ENCODE assay signal across 21 cellular contexts in genomic region chr12:14982562-14982961, GRCh38. TPM values are rescaled to one million over a fixed set of nuclear protein-coding genes. Genes with fewer than 3 reads are reported as not detected.
DNase-seq lines count a peak whose midpoint lies in the region; ATAC-seq, FAIRE-seq and TF ChIP-seq lines count a peak whose summit lies in the region.
"Had no signal": no experiment of that assay in that cellular context is flagged by ENCODE, and none has a peak within 500 bp of the region (broad histone marks: within the 10 kb centered on the region; RNA-seq: fewer than 3 reads in every experiment).

No MANE protein-coding gene starts in this region.

- H3K27ac Mint-ChIP-seq in activated T-helper 1 cell treated with anti-CD3 and anti-CD28 coated beads, Interleukin-12 subunit alpha, Interleukin-12 subunit beta, Interleukin-2, Interleukin-4 antibody, amounts not matched to agents 30 ng/mL and 10 ng/mL and 1 ng/mL, durations not matched to agents 14 hours and 24 hours and 36 hours: peak overlapping the region; percentile 49
- H3K27ac Mint-ChIP-seq: WTC11 had no signal

- DNase-seq in GM12891 (ENCODE audit: insufficient read length, low spot score) (no peak), MV-4-11 (lab: John Stamatoyannopoulos, UW) (peak; percentile 94), NCI-H510A treated with DMSO at 0.1 percent for 48 hours (lab: John Stamatoyannopoulos, UW) (no peak), GM19239 (ENCODE audit: insufficient read length, low spot score) (no peak)
- no peak for DNase-seq in activated T-helper 1 cell treated with anti-CD3 and anti-CD28 coated beads, Interleukin-12 subunit alpha, Interleukin-12 subunit beta, Interleukin-2, Interleukin-4 antibody, amounts not matched to agents 30 ng/mL and 10 ng/mL and 1 ng/mL, durations not matched to agents 14 hours and 24 hours and 36 hours (ENCODE audit: low spot score)
- DNase-seq: activated T-cell treated with anti-CD3 and anti-CD28 coated beads, Interleukin-2, amount 50 U/mL, for 24 hours; dorsolateral prefrontal cortex; esophagus squamous epithelium; left ventricle myocardium superior; naive B cell; NCI-H1417; NCI-H2227 treated with DMSO at 0.1 percent for 48 hours; stimulated activated CD4-positive, alpha-beta T cell treated with anti-CD3 and anti-CD28 coated beads, Interleukin-15, amount 100 ng/mL, for 24 hours had no signal

- no peak for ATAC-seq in HG03135 (IDR thresholded peaks at IDR 0.05; ENCODE audit: unreplicated experiment)
- ATAC-seq: HepG2, left ventricle myocardium superior, SK-N-SH treated with all-trans-retinoic acid at 6 μM for 48 hours, WTC11 had no signal

- peak overlapping the region; percentile 41 to 63 for H3K4me3 ChIP-seq in neutrophil (ENCODE audit: low read depth in 1 of 2, low read length in 1 of 2)
- H3K4me3 ChIP-seq: dorsolateral prefrontal cortex, esophagus squamous epithelium, prostate gland had no signal

- H3K36me3 Mint-ChIP-seq in activated T-helper 1 cell treated with anti-CD3 and anti-CD28 coated beads, Interleukin-12 subunit alpha, Interleukin-12 subunit beta, Interleukin-2, Interleukin-4 antibody, amounts not matched to agents 30 ng/mL and 10 ng/mL and 1 ng/mL, durations not matched to agents 14 hours and 24 hours and 36 hours (ENCODE audit: low read depth): peaks cover 2% of the 10 kb centered on the region
- H3K36me3 Mint-ChIP-seq: naive B cell, WTC11 had no signal

- TF ChIP-seq CTCF in neutrophil (IDR thresholded peaks at IDR 0.05): no peak

- H3K27me3 Mint-ChIP-seq in activated T-helper 1 cell treated with anti-CD3 and anti-CD28 coated beads, Interleukin-12 subunit alpha, Interleukin-12 subunit beta, Interleukin-2, Interleukin-4 antibody, amounts not matched to agents 30 ng/mL and 10 ng/mL and 1 ng/mL, durations not matched to agents 14 hours and 24 hours and 36 hours (ENCODE audit: insufficient read depth): no peaks in the 10 kb centered on the region
- H3K27me3 Mint-ChIP-seq: activated T-cell treated with anti-CD3 and anti-CD28 coated beads, Interleukin-2, amount 50 U/mL, for 24 hours; naive B cell had no signal

- H3K4me1 Mint-ChIP-seq in activated T-helper 1 cell treated with anti-CD3 and anti-CD28 coated beads, Interleukin-12 subunit alpha, Interleukin-12 subunit beta, Interleukin-2, Interleukin-4 antibody, amounts not matched to agents 30 ng/mL and 10 ng/mL and 1 ng/mL, durations not matched to agents 14 hours and 24 hours and 36 hours (ENCODE audit: low read depth): peaks cover 59% of the 10 kb centered on the region

- H3K27ac ChIP-seq in neutrophil: peak overlapping the region; percentile 82
- H3K27ac ChIP-seq: dorsolateral prefrontal cortex, esophagus squamous epithelium, prostate gland had no signal

- no peaks in the 10 kb centered on the region for H3K9me3 ChIP-seq in neutrophil
- H3K9me3 ChIP-seq: esophagus squamous epithelium, prostate gland had no signal

- intact Hi-C loops in activated T-helper 1 cell treated with anti-CD3 and anti-CD28 coated beads, Interleukin-12 subunit alpha, Interleukin-12 subunit beta, Interleukin-2, Interleukin-4 antibody, amounts not matched to agents 30 ng/mL and 10 ng/mL and 1 ng/mL, durations not matched to agents 14 hours and 24 hours and 36 hours (cut with micrococcal nuclease): no loop called here

- H3K27me3 ChIP-seq in neutrophil: no peaks in the 10 kb centered on the region
- H3K27me3 ChIP-seq: esophagus squamous epithelium had no signal

- FAIRE-seq in GM12891 (lab: Jason Lieb, UNC) (peak; percentile 66), GM19239 (lab: Jason Lieb, UNC) (no peak)
- FAIRE-seq: astrocyte, HepG2 had no signal

- no peaks in the 10 kb centered on the region for H3K36me3 ChIP-seq in neutrophil
- H3K36me3 ChIP-seq: esophagus squamous epithelium, prostate gland had no signal

- no peak for TF ChIP-seq POLR2A in GM12891 (IDR thresholded peaks at IDR 0.05; ENCODE audit: low read depth, low read length)

- no peak overlapping the region for H3K4me3 Mint-ChIP-seq in activated T-helper 1 cell treated with anti-CD3 and anti-CD28 coated beads, Interleukin-12 subunit alpha, Interleukin-12 subunit beta, Interleukin-2, Interleukin-4 antibody, amounts not matched to agents 30 ng/mL and 10 ng/mL and 1 ng/mL, durations not matched to agents 14 hours and 24 hours and 36 hours
- H3K4me3 Mint-ChIP-seq: activated T-cell treated with anti-CD3 and anti-CD28 coated beads, Interleukin-2, amount 50 U/mL, for 24 hours; WTC11 had no signal

- no peaks in the 10 kb centered on the region for H3K9me3 Mint-ChIP-seq in activated T-helper 1 cell treated with anti-CD3 and anti-CD28 coated beads, Interleukin-12 subunit alpha, Interleukin-12 subunit beta, Interleukin-2, Interleukin-4 antibody, amounts not matched to agents 30 ng/mL and 10 ng/mL and 1 ng/mL, durations not matched to agents 14 hours and 24 hours and 36 hours
- H3K9me3 Mint-ChIP-seq: activated T-cell treated with anti-CD3 and anti-CD28 coated beads, Interleukin-2, amount 50 U/mL, for 24 hours; naive B cell; WTC11 had no signal

- H3K4me1 ChIP-seq in neutrophil (ENCODE audit: control insufficient read depth in 1 of 2, insufficient read depth in 1 of 2, low read depth in 1 of 2, low read length in 1 of 2): peaks cover 71 to 87% of the 10 kb centered on the region in 2 experiments
- H3K4me1 ChIP-seq: esophagus squamous epithelium, prostate gland had no signal

TF ChIP-seq in GM12891, 5 proteins besides CTCF, POLR2A, EP300 and RAD21:
- TF ChIP-seq POU2F2 (IDR thresholded peaks at IDR 0.05; ENCODE audit: low read depth, low read length) (no peak), SPI1 (IDR thresholded peaks at IDR 0.05; ENCODE audit: low read depth, low read length) (no peak), POLR2AphosphoS5 (IDR thresholded peaks at IDR 0.05; ENCODE audit: low read depth, low read length) (no peak), TAF1 (IDR thresholded peaks at IDR 0.05; ENCODE audit: low read depth, low read length) (no peak), PAX5 (IDR thresholded peaks at IDR 0.05; ENCODE audit: insufficient read depth, low read length, severe bottlenecking) (no peak)

RNA-seq across cellular contexts. Expression of gene PDE6H, which starts 9.7 kb away (rescaled TPM):
- not detected for polyA plus RNA-seq in GM12891 (2012; ENCODE audit: low read depth, missing spikeins)
- not detected in 2 replicates for total RNA-seq in activated T-helper 1 cell treated with anti-CD3 and anti-CD28 coated beads, Interleukin-12 subunit alpha, Interleukin-12 subunit beta, Interleukin-2, Interleukin-4 antibody, amounts not matched to agents 30 ng/mL and 10 ng/mL and 1 ng/mL, durations not matched to agents 14 hours and 24 hours and 36 hours
- total RNA-seq: astrocyte, esophagus squamous epithelium, HepG2, left ventricle myocardium superior, prostate gland, WTC11 had no signal
- polyA plus RNA-seq: HepG2, thymus had no signal

RNA-seq across cellular contexts. Expression of gene ARHGDIB, which starts 21.2 kb away (rescaled TPM):
- polyA plus RNA-seq in GM12891 (2012; ENCODE audit: low read depth, missing spikeins): 899 TPM
- total RNA-seq in activated T-helper 1 cell treated with anti-CD3 and anti-CD28 coated beads, Interleukin-12 subunit alpha, Interleukin-12 subunit beta, Interleukin-2, Interleukin-4 antibody, amounts not matched to agents 30 ng/mL and 10 ng/mL and 1 ng/mL, durations not matched to agents 14 hours and 24 hours and 36 hours: 494 and 511 TPM in 2 replicates

RNA-seq across cellular contexts. Expression of gene ERP27, which starts 44.2 kb away (rescaled TPM):
- 0.62 TPM for polyA plus RNA-seq in GM12891 (2012; ENCODE audit: low read depth, missing spikeins)
- 2.2 and 2.3 TPM in 2 replicates for total RNA-seq in activated T-helper 1 cell treated with anti-CD3 and anti-CD28 coated beads, Interleukin-12 subunit alpha, Interleukin-12 subunit beta, Interleukin-2, Interleukin-4 antibody, amounts not matched to agents 30 ng/mL and 10 ng/mL and 1 ng/mL, durations not matched to agents 14 hours and 24 hours and 36 hours
- total RNA-seq: WTC11 had no signal
